In genomic region chr12:52956987-52957386, GRCh38 we compare ENCODE assay signal across 12 cellular contexts. TPM values are rescaled to one million over a fixed set of nuclear protein-coding genes. Genes with fewer than 3 reads are reported as not detected.
A peak's percentile ranks its signal among the peaks of the same experiment; 100 is the strongest.
DNase-seq lines count a peak whose midpoint lies in the region; ATAC-seq and TF ChIP-seq lines count a peak whose summit lies in the region.
"Had no signal": no experiment of that assay in that cellular context is flagged by ENCODE, and none has a peak within 500 bp of the region (broad histone marks: within the 10 kb centered on the region; RNA-seq: fewer than 3 reads in every experiment).

No MANE protein-coding gene starts in this region.

- H3K9me2 ChIP-seq in SK-N-SH (no peaks in the 10 kb centered on the region), PC-9 (ENCODE audit: insufficient read depth) (no peaks in the 10 kb centered on the region)

- H3K36me3 ChIP-seq in SK-N-SH (replicated peaks in 1 of 2; ENCODE audit: control insufficient read depth in 1 of 2, insufficient read depth in 2 of 2, low read length in 1 of 2) (no peaks in the 10 kb centered on the region), PC-9 (ENCODE audit: low read depth) (peaks cover 11% of the 10 kb centered on the region)

- no peaks in the 10 kb centered on the region for H3K9me3 Mint-ChIP-seq in memory B cell
- no peaks in the 10 kb centered on the region for H3K9me3 Mint-ChIP-seq in activated T-helper 2 cell treated with anti-CD3 and anti-CD28 coated beads, Interferon-gamma antibody, Interleukin-2, Interleukin-4, amounts not matched to agents 10 μg/mL and 5 μg/mL and 100 μg/mL, durations not matched to agents 14 hours and 24 hours and 36 hours

- H3K27me3 ChIP-seq in SK-N-SH (ENCODE audit: insufficient read depth), result no peaks in the 10 kb centered on the region
- no peaks in the 10 kb centered on the region for H3K27me3 ChIP-seq in PC-9 (ENCODE audit: insufficient read depth, low read depth)

- TF ChIP-seq CTCF in SK-N-SH (IDR thresholded peaks at IDR 0.05), result no peak
- no peak for TF ChIP-seq CTCF in PC-9 (conservative IDR thresholded peaks at IDR 0.05)

- peak; percentile 31 for ATAC-seq in SK-N-SH treated with all-trans-retinoic acid at 6 μM for 48 hours
- peak; percentile 32 for ATAC-seq in memory B cell (ENCODE audit: low read depth)
- no peak for ATAC-seq in GM21529 (IDR thresholded peaks at IDR 0.05; ENCODE audit: unreplicated experiment)
- ATAC-seq: right cardiac atrium had no signal

- no peak overlapping the region for H3K27ac Mint-ChIP-seq in memory B cell
- no peak overlapping the region for H3K27ac Mint-ChIP-seq in activated T-helper 2 cell treated with anti-CD3 and anti-CD28 coated beads, Interferon-gamma antibody, Interleukin-2, Interleukin-4, amounts not matched to agents 10 μg/mL and 5 μg/mL and 100 μg/mL, durations not matched to agents 14 hours and 24 hours and 36 hours

- H3K9me3 ChIP-seq in SK-N-SH (no peaks in the 10 kb centered on the region), PC-9 (ENCODE audit: insufficient read depth, low read depth) (no peaks in the 10 kb centered on the region)
- H3K9me3 ChIP-seq: tibial artery had no signal

- no peak for TF ChIP-seq EP300 in SK-N-SH (IDR thresholded peaks at IDR 0.05; ENCODE audit: borderline replicate concordance in 1 of 2, low read depth in 1 of 2, low read length in 1 of 2)

- POLR2A ChIA-PET in SK-N-SH (lab: Yijun Ruan, JAX), result no interaction called here
- POLR2A ChIA-PET in PC-9 (lab: Charles Lee; ENCODE audit: unreplicated experiment), result interaction anchor here (0.5 to 3.9 kb wide), 10 partner anchors 9 to 60 kb away, joined by 3 to 48 read pairs (median 4); partner anchors contain the start of gene KRT8

- TF ChIP-seq RAD21 in SK-N-SH (IDR thresholded peaks at IDR 0.05; ENCODE audit: low read length), result no peak

- H3K4me1 Mint-ChIP-seq in memory B cell, result no peaks in the 10 kb centered on the region
- H3K4me1 Mint-ChIP-seq in activated T-helper 2 cell treated with anti-CD3 and anti-CD28 coated beads, Interferon-gamma antibody, Interleukin-2, Interleukin-4, amounts not matched to agents 10 μg/mL and 5 μg/mL and 100 μg/mL, durations not matched to agents 14 hours and 24 hours and 36 hours (ENCODE audit: low read depth), result no peaks in the 10 kb centered on the region

- H3K79me2 ChIP-seq in SK-N-SH (ENCODE audit: insufficient read depth) (no peaks in the 10 kb centered on the region), PC-9 (ENCODE audit: low read depth) (peaks cover 15% of the 10 kb centered on the region)

- H3K27me3 Mint-ChIP-seq in memory B cell, result peaks cover 4% of the 10 kb centered on the region
- peaks cover under 1% of the 10 kb centered on the region for H3K27me3 Mint-ChIP-seq in activated T-helper 2 cell treated with anti-CD3 and anti-CD28 coated beads, Interferon-gamma antibody, Interleukin-2, Interleukin-4, amounts not matched to agents 10 μg/mL and 5 μg/mL and 100 μg/mL, durations not matched to agents 14 hours and 24 hours and 36 hours (ENCODE audit: low read depth)

- 47% methylated on average over 5 of the region's 5 CpGs for WGBS in SK-N-SH (ENCODE audit: low lambda C conversion rate)

- CTCF ChIA-PET in SK-N-SH (lab: Yijun Ruan, JAX) (interaction anchor here (1.3 to 2.9 kb wide), 4 partner anchors 24 to 585 kb away, joined by 3 to 14 read pairs (median 10); no protein-coding TSS in a partner anchor), PC-9 (lab: Charles Lee) (interaction anchor here (1.0 to 1.1 kb wide), 4 partner anchors 13 to 72 kb away, joined by 3 to 7 read pairs (median 3); partner anchors contain the start of gene KRT8)

- no peak overlapping the region for H3K4me2 ChIP-seq in SK-N-SH
- peak overlapping the region; percentile 32 for H3K4me2 ChIP-seq in PC-9

- no peak overlapping the region for H3K9ac ChIP-seq in SK-N-SH

- no peaks in the 10 kb centered on the region for H3K36me3 Mint-ChIP-seq in memory B cell
- H3K36me3 Mint-ChIP-seq in activated T-helper 2 cell treated with anti-CD3 and anti-CD28 coated beads, Interferon-gamma antibody, Interleukin-2, Interleukin-4, amounts not matched to agents 10 μg/mL and 5 μg/mL and 100 μg/mL, durations not matched to agents 14 hours and 24 hours and 36 hours (ENCODE audit: low read depth), result no peaks in the 10 kb centered on the region

- H3K4me3 Mint-ChIP-seq in memory B cell, result no peak overlapping the region
- no peak overlapping the region for H3K4me3 Mint-ChIP-seq in activated T-helper 2 cell treated with anti-CD3 and anti-CD28 coated beads, Interferon-gamma antibody, Interleukin-2, Interleukin-4, amounts not matched to agents 10 μg/mL and 5 μg/mL and 100 μg/mL, durations not matched to agents 14 hours and 24 hours and 36 hours (ENCODE audit: low read depth)

- H2AFZ ChIP-seq in SK-N-SH (ENCODE audit: low read depth) (no peak overlapping the region), PC-9 (no peak overlapping the region)

- no peak overlapping the region for H3K27ac ChIP-seq in SK-N-SH (ENCODE audit: low read depth in 2 of 2, low read length in 1 of 2)
- peak overlapping the region; percentile 65 for H3K27ac ChIP-seq in PC-9
- H3K27ac ChIP-seq: tibial artery had no signal

- BruUV-seq in PC-9 (replicated peaks; lab: Mats Ljungman, UMichigan), result no TSS peak

- intact Hi-C loops in PC-9 (cut with micrococcal nuclease; ENCODE audit: unreplicated experiment), result no loop called here
- intact Hi-C loops in activated T-helper 2 cell treated with anti-CD3 and anti-CD28 coated beads, Interferon-gamma antibody, Interleukin-2, Interleukin-4, amounts not matched to agents 10 μg/mL and 5 μg/mL and 100 μg/mL, durations not matched to agents 14 hours and 24 hours and 36 hours (cut with micrococcal nuclease), result no loop called here

- DNase-seq in SK-N-SH (no peak), NCI-H1436 (lab: John Stamatoyannopoulos, UW) (peak; percentile 70), PC-9 (peak in 1 of 2 experiments; percentile 94), memory B cell (ENCODE audit: low spot score in 2 of 2) (no peak), superior temporal gyrus (ENCODE audit: extremely low spot score) (no peak)
- no peak for DNase-seq in activated T-helper 2 cell treated with anti-CD3 and anti-CD28 coated beads, Interferon-gamma antibody, Interleukin-2, Interleukin-4, amounts not matched to agents 10 μg/mL and 5 μg/mL and 100 μg/mL, durations not matched to agents 14 hours and 24 hours and 36 hours (ENCODE audit: low spot score)
- DNase-seq: caudate nucleus, GDM1, right cardiac atrium, tibial artery had no signal

- H4K20me1 ChIP-seq in SK-N-SH (ENCODE audit: insufficient read depth) (no peaks in the 10 kb centered on the region), PC-9 (ENCODE audit: insufficient read depth) (peaks cover 10% of the 10 kb centered on the region)

- H3K4me3 ChIP-seq in SK-N-SH (ENCODE audit: low read depth in 2 of 2, low read length in 1 of 2), result no peak overlapping the region
- H3K4me3 ChIP-seq in PC-9, result no peak overlapping the region
- H3K4me3 ChIP-seq: tibial artery had no signal

- H3F3A ChIP-seq in SK-N-SH (replicated peaks; ENCODE audit: insufficient read depth) (peaks cover 10% of the 10 kb centered on the region), PC-9 (ENCODE audit: insufficient read depth, low read depth) (peaks cover 54% of the 10 kb centered on the region)

- H3K4me1 ChIP-seq in SK-N-SH (ENCODE audit: control insufficient read depth in 1 of 2, insufficient read depth in 2 of 2, low read depth in 1 of 2, low read length in 1 of 2) (no peaks in the 10 kb centered on the region), PC-9 (replicated peaks; ENCODE audit: insufficient read depth) (peaks cover 24% of the 10 kb centered on the region)
- H3K4me1 ChIP-seq: tibial artery had no signal

TF ChIP-seq in SK-N-SH treated with all-trans-retinoic acid at 6 μM for 48 hours, 23 proteins besides CTCF, POLR2A, EP300 and RAD21 (continues in another document):
- TF ChIP-seq ISL1 (CRISPR knock-in tag; IDR thresholded peaks at IDR 0.05), result no peak
- no peak for TF ChIP-seq ZNF70 (CRISPR knock-in tag; IDR thresholded peaks at IDR 0.05)

TF ChIP-seq in SK-N-SH, 30 proteins besides CTCF, POLR2A, EP300 and RAD21 (continues in another document):
- TF ChIP-seq TCF12 (IDR thresholded peaks at IDR 0.05) (no peak), GATA2 (CRISPR knock-in tag; IDR thresholded peaks at IDR 0.05) (no peak), SMC3 (IDR thresholded peaks at IDR 0.05; ENCODE audit: low read depth, low read length) (no peak), FOSL2 (IDR thresholded peaks at IDR 0.05; ENCODE audit: borderline replicate concordance, low read depth) (no peak), EZH2phosphoT487 (IDR thresholded peaks at IDR 0.05; ENCODE audit: borderline replicate concordance, low read depth) (no peak), MEF2A (IDR thresholded peaks at IDR 0.05; ENCODE audit: borderline replicate concordance, low read depth) (no peak), FOXM1 (IDR thresholded peaks at IDR 0.05; ENCODE audit: low read depth) (no peak), NRF1 (IDR thresholded peaks at IDR 0.05; ENCODE audit: low read depth, low read length) (no peak), CHD2 (IDR thresholded peaks at IDR 0.05; ENCODE audit: low read length, partially characterized antibody) (no peak)

RNA-seq across cellular contexts. Expression of gene KRT18, which starts 8.1 kb away (rescaled TPM):
- 332 and 351 TPM in 2 replicates for polyA plus RNA-seq in SK-N-SH (2012; rRNA removed)
- 225 and 265 TPM in 2 replicates for polyA plus RNA-seq in SK-N-SH (2012; cell fraction: cytosol; rRNA removed)
- polyA plus RNA-seq in SK-N-SH (2012; cell fraction: nucleus; rRNA removed), result 714 and 1,063 TPM in 2 replicates
- total RNA-seq in PC-9 (2021), result 2,869 and 2,977 TPM in 2 replicates
- total RNA-seq in activated T-helper 2 cell treated with anti-CD3 and anti-CD28 coated beads, Interferon-gamma antibody, Interleukin-2, Interleukin-4, amounts not matched to agents 10 μg/mL and 5 μg/mL and 100 μg/mL, durations not matched to agents 14 hours and 24 hours and 36 hours, result 1.3 and 1.9 TPM in 2 replicates

RNA-seq across cellular contexts. Expression of gene EIF4B, which starts 49.3 kb away (rescaled TPM):
- 267 and 292 TPM in 2 replicates for polyA plus RNA-seq in SK-N-SH (2012; rRNA removed)
- polyA plus RNA-seq in SK-N-SH (2012; cell fraction: cytosol; rRNA removed), result 346 and 371 TPM in 2 replicates
- polyA plus RNA-seq in SK-N-SH (2012; cell fraction: nucleus; rRNA removed), result 127 and 164 TPM in 2 replicates
- 531 and 615 TPM in 2 replicates for total RNA-seq in PC-9 (2021)
- total RNA-seq in activated T-helper 2 cell treated with anti-CD3 and anti-CD28 coated beads, Interferon-gamma antibody, Interleukin-2, Interleukin-4, amounts not matched to agents 10 μg/mL and 5 μg/mL and 100 μg/mL, durations not matched to agents 14 hours and 24 hours and 36 hours, result 474 and 503 TPM in 2 replicates

RNA-seq across cellular contexts. Expression of gene KRT8, which starts 52.1 kb away (rescaled TPM):
- polyA plus RNA-seq in SK-N-SH (2012; rRNA removed), result 47.7 and 49.4 TPM in 2 replicates
- 35.6 and 44.1 TPM in 2 replicates for polyA plus RNA-seq in SK-N-SH (2012; cell fraction: cytosol; rRNA removed)
- 40.7 and 41.4 TPM in 2 replicates for polyA plus RNA-seq in SK-N-SH (2012; cell fraction: nucleus; rRNA removed)
- total RNA-seq in PC-9 (2021), result 2,689 and 2,962 TPM in 2 replicates
- 0.18 and 0.25 TPM in 2 replicates for total RNA-seq in activated T-helper 2 cell treated with anti-CD3 and anti-CD28 coated beads, Interferon-gamma antibody, Interleukin-2, Interleukin-4, amounts not matched to agents 10 μg/mL and 5 μg/mL and 100 μg/mL, durations not matched to agents 14 hours and 24 hours and 36 hours

Comparison
In these comparisons a context has a peak if more than half of its experiments do, and no peak if none do; other contexts are left out.
1. RNA of gene KRT18, which starts 8.1 kb away (total RNA-seq): 2,869 to 2,977 TPM in PC-9; 1.3 to 1.9 TPM in activated T-helper 2 cell treated with anti-CD3 and anti-CD28 coated beads, Interferon-gamma antibody, Interleukin-2, Interleukin-4, amounts not matched to agents 10 μg/mL and 5 μg/mL and 100 μg/mL, durations not matched to agents 14 hours and 24 hours and 36 hours; every median in the first group is over 100 times any median in the second.
2. RNA of gene KRT8, which starts 52.1 kb away (total RNA-seq): 2,689 to 2,962 TPM in PC-9; 0.18 to 0.25 TPM in activated T-helper 2 cell treated with anti-CD3 and anti-CD28 coated beads, Interferon-gamma antibody, Interleukin-2, Interleukin-4, amounts not matched to agents 10 μg/mL and 5 μg/mL and 100 μg/mL, durations not matched to agents 14 hours and 24 hours and 36 hours; every median in the first group is over 1,000 times any median in the second.